13 cellular contexts compared by ENCODE assay signal in the genomic region with DNA sequence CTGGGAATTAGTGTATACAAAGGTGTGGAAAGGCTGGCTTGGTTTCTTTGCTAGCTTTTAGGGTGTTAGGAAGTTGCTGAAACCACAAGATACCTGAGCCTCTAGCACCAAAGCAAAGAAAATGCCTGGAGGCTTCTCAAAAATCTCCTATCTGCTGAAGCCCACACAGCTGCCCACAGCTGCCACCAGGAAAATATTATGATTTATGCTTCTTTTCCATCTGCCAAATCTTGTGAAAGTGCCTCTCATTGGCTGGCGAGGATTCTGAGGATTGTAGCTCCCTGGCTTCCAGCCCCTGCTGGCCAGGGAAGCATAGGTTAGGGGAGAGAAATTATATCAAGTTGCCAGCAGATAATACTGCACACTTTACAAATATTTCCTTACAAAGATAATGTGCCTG.
DNase-seq lines count a peak whose midpoint lies in the region; ATAC-seq and TF ChIP-seq lines count a peak whose summit lies in the region.
"Had no signal": no experiment of that assay in that cellular context is flagged by ENCODE, and none has a peak within 500 bp of the region (broad histone marks: within the 10 kb centered on the region; RNA-seq: fewer than 3 reads in every experiment).

No MANE protein-coding gene starts in this region.

- H3K9me3 ChIP-seq in sigmoid colon = no peaks in the 10 kb centered on the region
- H3K9me3 ChIP-seq: esophagus squamous epithelium had no signal

- no peak for ATAC-seq in HG03457 (IDR thresholded peaks at IDR 0.05; ENCODE audit: unreplicated experiment)
- ATAC-seq: T-helper 17 cell had no signal

- no peaks in the 10 kb centered on the region for H3K27me3 ChIP-seq in sigmoid colon

- TF ChIP-seq EP300 in sigmoid colon (IDR thresholded peaks at IDR 0.05) = no peak

- H3K27ac ChIP-seq in sigmoid colon = peak overlapping the region in 1 of 4 donors; percentile 10
- H3K27ac ChIP-seq: esophagus squamous epithelium had no signal

- intact Hi-C loops in sigmoid colon (cut with DNase I) = no loop called here

- no peak overlapping the region for H3K4me3 ChIP-seq in fibroblast of mammary gland (ENCODE audit: control insufficient read depth, low read depth, low read length)
- no peak overlapping the region for H3K4me3 ChIP-seq in sigmoid colon
- H3K4me3 ChIP-seq: esophagus squamous epithelium had no signal

- H3K4me1 ChIP-seq in sigmoid colon = peaks cover 0 to 11% (median 3%) of the 10 kb centered on the region in 4 donors

- no peaks in the 10 kb centered on the region for H3K36me3 ChIP-seq in sigmoid colon
- H3K36me3 ChIP-seq: esophagus squamous epithelium had no signal

- DNase-seq in NCI-H2171 treated with DMSO at 0.1 percent for 48 hours (lab: John Stamatoyannopoulos, UW) (peak; percentile 5), NCI-H2171 (lab: John Stamatoyannopoulos, UW) (no peak), RPMI7951 (ENCODE audit: low read depth) (peak; percentile 84), fibroblast of mammary gland (ENCODE audit: low read depth) (no peak), sigmoid colon (peak; percentile 41), GOT3 (lab: John Stamatoyannopoulos, UW) (no peak)
- DNase-seq in activated T-cell treated with anti-CD3 and anti-CD28 coated beads, Interleukin-2, amount 50 U/mL, for 48 hours = no peak
- DNase-seq: activated CD4-positive, alpha-beta T cell treated with anti-CD3 and anti-CD28 coated beads, Interleukin-2, amount 50 U/mL, for 4 hours; esophagus squamous epithelium; immature natural killer cell; KG1; T-helper 17 cell had no signal

- no peak for TF ChIP-seq POLR2A in sigmoid colon (IDR thresholded peaks at IDR 0.05)

- TF ChIP-seq CTCF in fibroblast of mammary gland (conservative IDR thresholded peaks at IDR 0.05; ENCODE audit: control insufficient read depth, insufficient read depth, low read depth, low read length) (peak; percentile 23), sigmoid colon (IDR thresholded peaks at IDR 0.05) (peak in 1 of 4 experiments; percentile 26)

- WGBS in sigmoid colon, 2 donors = 76 to 81% methylated on average over 1 of the region's 1 CpG

Comparison
In these comparisons a context has a peak if more than half of its experiments do, and no peak if none do; other contexts are left out.
1. DNase-seq: peak in NCI-H2171 treated with DMSO at 0.1 percent for 48 hours (single experiment), RPMI7951 (single experiment) and sigmoid colon (single experiment); none in NCI-H2171 (single experiment), fibroblast of mammary gland (single experiment), GOT3 (single experiment) and activated T-cell treated with anti-CD3 and anti-CD28 coated beads, Interleukin-2, amount 50 U/mL, for 48 hours (0 of 2).